22 cellular contexts compared by ENCODE assay signal in the genomic region with DNA sequence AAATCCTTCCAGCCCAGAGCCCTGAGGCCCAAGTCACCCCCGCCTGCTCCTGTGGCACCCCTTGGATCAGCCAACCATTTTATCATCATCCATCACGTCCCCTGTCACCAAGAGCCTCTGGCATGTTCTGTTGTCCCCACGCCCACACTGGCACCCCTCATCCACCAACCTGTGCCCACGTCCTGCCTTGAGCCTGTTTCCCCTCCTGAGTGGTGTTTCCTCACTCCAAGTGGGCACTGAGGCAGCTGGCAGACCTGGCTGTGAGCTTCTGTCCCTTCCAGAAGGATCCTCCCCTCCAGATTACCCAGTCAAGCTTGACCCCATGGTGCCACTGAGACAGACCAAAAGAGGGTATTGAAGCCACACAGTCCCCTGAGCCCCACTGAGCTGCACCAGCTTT.
"Had no signal": no experiment of that assay in that cellular context is flagged by ENCODE, and none has a peak within 500 bp of the region (broad histone marks: within the 10 kb centered on the region; RNA-seq: fewer than 3 reads in every experiment).

No MANE protein-coding gene starts in this region.

- H3K27ac Mint-ChIP-seq: activated CD4-positive, alpha-beta T cell treated with anti-CD3 and anti-CD28 coated beads, Interleukin-2, amount 10 ng/mL, durations not matched to agents 7 days and 5 days; mesothelial cell of epicardium had no signal

- H3K9me3 ChIP-seq: body of pancreas, left ventricle myocardium inferior, prostate gland, thyroid gland had no signal

- H3K36me3 ChIP-seq: cardiac muscle cell, left ventricle myocardium inferior, prostate gland, thyroid gland, WERI-Rb-1 had no signal

- DNase-seq: activated CD4-positive, CD25-positive, alpha-beta regulatory T cell treated with anti-CD3 and anti-CD28 coated beads, Interleukin-2, amount 50 U/mL, for 72 hours; activated effector memory CD4-positive, alpha-beta T cell treated with anti-CD3 and anti-CD28 coated beads, Interleukin-2, amount 50 U/mL, for 16 hours; activated naive CD4-positive, alpha-beta T cell treated with anti-CD3 and anti-CD28 coated beads, Interleukin-2, amount 50 U/mL, for 16 hours; activated T-cell treated with anti-CD3 and anti-CD28 coated beads, Interleukin-2, amount 50 U/mL, for 4 hours; anterior cingulate cortex; body of pancreas; effector memory CD4-positive, alpha-beta T cell; foreskin melanocyte; glutamatergic neuron; hippocampal formation; left ventricle myocardium inferior; naive thymus-derived CD8-positive, alpha-beta T cell; stimulated activated CD4-positive, alpha-beta T cell treated with anti-CD3 and anti-CD28 coated beads, Interleukin-4, amount 100 ng/mL, for 1 hour; stimulated activated naive CD4-positive, alpha-beta T cell; thyroid gland; WERI-Rb-1 had no signal

- ATAC-seq: activated T-cell treated with anti-CD3 and anti-CD28 coated beads, Interleukin-2, amount 50 U/mL, for 4 hours; body of pancreas; naive thymus-derived CD8-positive, alpha-beta T cell had no signal

- H3K4me3 Mint-ChIP-seq: activated CD4-positive, alpha-beta T cell treated with anti-CD3 and anti-CD28 coated beads, Interleukin-2, amount 10 ng/mL, durations not matched to agents 7 days and 5 days; activated T-cell treated with anti-CD3 and anti-CD28 coated beads, Interleukin-2, amount 50 U/mL, for 4 hours; mesothelial cell of epicardium; naive thymus-derived CD8-positive, alpha-beta T cell had no signal

- H3K27ac ChIP-seq: body of pancreas, cardiac muscle cell, left ventricle myocardium inferior, prostate gland, thyroid gland, WERI-Rb-1 had no signal

- FAIRE-seq: endothelial cell of umbilical vein, TTC549 had no signal

- H3K27me3 ChIP-seq: body of pancreas, cardiac muscle cell, thyroid gland had no signal

- H3K9me3 Mint-ChIP-seq: activated CD4-positive, alpha-beta T cell treated with anti-CD3 and anti-CD28 coated beads, Interleukin-2, amount 10 ng/mL, durations not matched to agents 7 days and 5 days; activated T-cell treated with anti-CD3 and anti-CD28 coated beads, Interleukin-2, amount 50 U/mL, for 4 hours; mesothelial cell of epicardium; naive thymus-derived CD8-positive, alpha-beta T cell had no signal

- H3K4me1 ChIP-seq: body of pancreas, left ventricle myocardium inferior, prostate gland, thyroid gland had no signal

- H3K4me3 ChIP-seq: body of pancreas, cardiac muscle cell, left ventricle myocardium inferior, prostate gland, thyroid gland had no signal

- H3K27me3 Mint-ChIP-seq: activated CD4-positive, alpha-beta T cell treated with anti-CD3 and anti-CD28 coated beads, Interleukin-2, amount 10 ng/mL, durations not matched to agents 7 days and 5 days; naive thymus-derived CD8-positive, alpha-beta T cell had no signal
